9 cellular contexts compared by ENCODE assay signal in genomic region chr19:50906217-50906616, GRCh38. TPM values are rescaled to one million over a fixed set of nuclear protein-coding genes. Genes with fewer than 3 reads are reported as not detected.
DNase-seq lines count a peak whose midpoint lies in the region; ATAC-seq and TF ChIP-seq lines count a peak whose summit lies in the region.
"Had no signal": no experiment of that assay in that cellular context is flagged by ENCODE, and none has a peak within 500 bp of the region (broad histone marks: within the 10 kb centered on the region; RNA-seq: fewer than 3 reads in every experiment).

No MANE protein-coding gene starts in this region.

- intact Hi-C loops in activated CD4-positive, alpha-beta T cell treated with anti-CD3 and anti-CD28 coated beads, Interleukin-2, amount 10 ng/mL, durations not matched to agents 24 days and 14 days (cut with micrococcal nuclease), result loop anchor here (1.0 kb wide), 1 partner anchor 16 kb away; no protein-coding TSS in a partner anchor
- intact Hi-C loops in transverse colon (cut with DNase I; ENCODE audit: low total_unique reads), result no loop called here

- peak; percentile 31 for DNase-seq in AG08396 (ENCODE audit: low spot score)
- peak; percentile 8 to 70 for DNase-seq in HAP-1 (ENCODE audit: low spot score in 2 of 2)
- DNase-seq in activated CD4-positive, alpha-beta T cell treated with anti-CD3 and anti-CD28 coated beads, Interleukin-2, amount 10 ng/mL, durations not matched to agents 24 days and 14 days, result peak; percentile 79
- DNase-seq in foreskin fibroblast, result no peak
- peak; percentile 14 for DNase-seq in transverse colon
- DNase-seq in hepatic stellate cell (ENCODE audit: low spot score), result no peak
- no peak for DNase-seq in dedifferentiated amniotic fluid mesenchymal stem cell (ENCODE audit: extremely low spot score)

- 42 to 48% methylated on average over 3 to 5 of the region's 5 CpGs for WGBS in transverse colon (ENCODE audit: low coverage in 1 of 2), 2 donors

- H3K9me3 Mint-ChIP-seq in activated CD4-positive, alpha-beta T cell treated with anti-CD3 and anti-CD28 coated beads, Interleukin-2, amount 10 ng/mL, durations not matched to agents 24 days and 14 days, result no peaks in the 10 kb centered on the region

- ATAC-seq in HG03039 (IDR thresholded peaks at IDR 0.05; ENCODE audit: unreplicated experiment), result no peak
- ATAC-seq: right cardiac atrium had no signal

- H3K27ac Mint-ChIP-seq in activated CD4-positive, alpha-beta T cell treated with anti-CD3 and anti-CD28 coated beads, Interleukin-2, amount 10 ng/mL, durations not matched to agents 24 days and 14 days, result no peak overlapping the region

- no peak overlapping the region for H3K27ac ChIP-seq in transverse colon

- peaks cover 11% of the 10 kb centered on the region for H3K27me3 ChIP-seq in HAP-1 (ENCODE audit: low read depth)
- H3K27me3 ChIP-seq in transverse colon, result peaks cover 49% of the 10 kb centered on the region

- H3K9me3 ChIP-seq in HAP-1 (no peaks in the 10 kb centered on the region), transverse colon (no peaks in the 10 kb centered on the region)

- no peak overlapping the region for H3K4me3 ChIP-seq in HAP-1
- no peak overlapping the region for H3K4me3 ChIP-seq in foreskin fibroblast (ENCODE audit: low read depth in 1 of 2, low read length in 2 of 2)
- H3K4me3 ChIP-seq in transverse colon, result no peak overlapping the region

- no peaks in the 10 kb centered on the region for H3K4me1 ChIP-seq in HAP-1
- peaks cover 0 to 7% (median 4%) of the 10 kb centered on the region in 4 donors for H3K4me1 ChIP-seq in transverse colon

- H3K4me3 Mint-ChIP-seq in activated CD4-positive, alpha-beta T cell treated with anti-CD3 and anti-CD28 coated beads, Interleukin-2, amount 10 ng/mL, durations not matched to agents 24 days and 14 days, result no peak overlapping the region

- TF ChIP-seq POLR2A in transverse colon (IDR thresholded peaks at IDR 0.05), result no peak

- TF ChIP-seq CTCF in foreskin fibroblast (IDR thresholded peaks at IDR 0.05; ENCODE audit: low read depth, low read length), result peak; percentile 31
- peak in 2 of 5 experiments; percentile 28 to 32 for TF ChIP-seq CTCF in transverse colon (IDR thresholded peaks at IDR 0.05)

- H3K27me3 Mint-ChIP-seq in activated CD4-positive, alpha-beta T cell treated with anti-CD3 and anti-CD28 coated beads, Interleukin-2, amount 10 ng/mL, durations not matched to agents 24 days and 14 days, result peaks cover 32% of the 10 kb centered on the region

- peaks cover 2% of the 10 kb centered on the region for H3K4me1 Mint-ChIP-seq in activated CD4-positive, alpha-beta T cell treated with anti-CD3 and anti-CD28 coated beads, Interleukin-2, amount 10 ng/mL, durations not matched to agents 24 days and 14 days

- in situ Hi-C loops in HAP-1 (cut with MboI; ENCODE audit: low sequenced_read_pairs), result loop anchor here (25.0 kb wide), 1 partner anchor 544 kb away; the partner anchor contains the start of gene NAPSA
- in situ Hi-C loops in transverse colon (cut with MboI; ENCODE audit: low pct_ligation_motif_present in 1 of 4, low pct_unique_long_range_greater_than_20kb in 1 of 4, low sequenced_read_pairs in 3 of 4), result no loop called here

- H3K36me3 ChIP-seq in HAP-1 (replicated peaks), result no peaks in the 10 kb centered on the region
- H3K36me3 ChIP-seq in transverse colon, result no peaks in the 10 kb centered on the region

- no peaks in the 10 kb centered on the region for H3K36me3 Mint-ChIP-seq in activated CD4-positive, alpha-beta T cell treated with anti-CD3 and anti-CD28 coated beads, Interleukin-2, amount 10 ng/mL, durations not matched to agents 24 days and 14 days (ENCODE audit: low read depth)

- no peak for TF ChIP-seq EP300 in transverse colon (IDR thresholded peaks at IDR 0.05; ENCODE audit: low read depth)

RNA-seq across cellular contexts. Expression of gene KLK4, which starts 5.0 kb away (rescaled TPM):
- total RNA-seq in activated CD4-positive, alpha-beta T cell treated with anti-CD3 and anti-CD28 coated beads, Interleukin-2, amount 10 ng/mL, durations not matched to agents 24 days and 14 days, result not detected in 2 replicates
- 1 to 10 TPM in 1 of 4 donors, not detected in 3; 3.0 TPM for total RNA-seq in transverse colon
- total RNA-seq: right cardiac atrium had no signal

RNA-seq across cellular contexts. Expression of gene KLK2, which starts 33.0 kb away (rescaled TPM):
- 0.33 and 0.75 TPM in 2 replicates for total RNA-seq in activated CD4-positive, alpha-beta T cell treated with anti-CD3 and anti-CD28 coated beads, Interleukin-2, amount 10 ng/mL, durations not matched to agents 24 days and 14 days
- total RNA-seq in transverse colon, result 1 to 10 TPM in 1 of 4 donors, not detected in 3; 3.8 TPM
- total RNA-seq: right cardiac atrium had no signal

RNA-seq across cellular contexts. Expression of gene KLK5, which starts 46.6 kb away (rescaled TPM):
- total RNA-seq in activated CD4-positive, alpha-beta T cell treated with anti-CD3 and anti-CD28 coated beads, Interleukin-2, amount 10 ng/mL, durations not matched to agents 24 days and 14 days, result not detected in 2 replicates
- total RNA-seq in transverse colon, result not detected
- total RNA-seq: right cardiac atrium had no signal

RNA-seq across cellular contexts. Expression of gene KLK3, which starts 51.5 kb away (rescaled TPM):
- total RNA-seq in activated CD4-positive, alpha-beta T cell treated with anti-CD3 and anti-CD28 coated beads, Interleukin-2, amount 10 ng/mL, durations not matched to agents 24 days and 14 days, result not detected in 2 replicates
- total RNA-seq in transverse colon, result 10 to 100 TPM in 1 of 4 donors, 1 to 10 TPM in 3; 2.9 to 66.9 (median 4.9) TPM
- total RNA-seq: right cardiac atrium had no signal

Comparison
In these comparisons a context has a peak if more than half of its experiments do, and no peak if none do; other contexts are left out.
1. DNase-seq: peak in AG08396 (single experiment), HAP-1 (2 of 2), activated CD4-positive, alpha-beta T cell treated with anti-CD3 and anti-CD28 coated beads, Interleukin-2, amount 10 ng/mL, durations not matched to agents 24 days and 14 days (single experiment) and transverse colon (single experiment); none in foreskin fibroblast (0 of 2), hepatic stellate cell (single experiment) and dedifferentiated amniotic fluid mesenchymal stem cell (single experiment).